Comparison of ENCODE assay signal across 19 cellular contexts in the genomic region with DNA sequence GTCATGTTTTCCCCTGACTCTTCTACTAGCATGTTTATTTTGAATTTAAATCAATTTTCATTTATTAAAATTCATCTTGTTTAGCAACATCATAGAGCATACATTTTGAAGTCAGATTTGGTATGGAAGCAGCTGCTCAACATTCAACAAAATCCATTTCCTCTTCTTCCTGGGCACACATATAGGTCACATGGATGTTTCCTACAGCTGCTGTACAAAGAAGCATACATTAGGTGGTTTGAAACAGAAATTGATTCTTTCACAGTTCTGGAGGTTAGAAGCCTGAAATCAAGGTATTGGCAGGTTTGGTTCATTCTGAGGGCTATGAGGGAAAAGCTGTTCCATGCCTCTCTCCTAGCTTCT.
DNase-seq lines count a peak whose midpoint lies in the region; ATAC-seq and TF ChIP-seq lines count a peak whose summit lies in the region.
"Had no signal": no experiment of that assay in that cellular context is flagged by ENCODE, and none has a peak within 500 bp of the region (broad histone marks: within the 10 kb centered on the region; RNA-seq: fewer than 3 reads in every experiment).

No MANE protein-coding gene starts in this region.

- H4K8ac ChIP-seq in neuronal stem cell (ENCODE audit: low read depth, low read length), result no peak overlapping the region

- H3K9me3 ChIP-seq in neuronal stem cell (replicated peaks in 1 of 2; ENCODE audit: control insufficient read depth in 2 of 2, insufficient read depth in 1 of 2, low read depth in 1 of 2, low read length in 2 of 2) (no peaks in the 10 kb centered on the region), A673 (ENCODE audit: low read depth, low read length, poor library complexity, severe bottlenecking) (no peaks in the 10 kb centered on the region)
- H3K9me3 ChIP-seq: gastroesophageal sphincter, mucosa of descending colon, neutrophil, thoracic aorta had no signal

- no peak overlapping the region for H2BK120ac ChIP-seq in neuronal stem cell (ENCODE audit: low read depth, low read length)

- H3K79me1 ChIP-seq in neuronal stem cell (ENCODE audit: low read depth, low read length), result no peaks in the 10 kb centered on the region

- no peak overlapping the region for H3K18ac ChIP-seq in neuronal stem cell (ENCODE audit: low read length)

- ATAC-seq in GM19035 (IDR thresholded peaks at IDR 0.05; ENCODE audit: unreplicated experiment), result peak; percentile 16
- ATAC-seq in HG02759 (IDR thresholded peaks at IDR 0.05; ENCODE audit: unreplicated experiment), result peak; percentile 6
- ATAC-seq in HG03469 (IDR thresholded peaks at IDR 0.05; ENCODE audit: unreplicated experiment), result peak; percentile 13
- ATAC-seq in HG03460 (IDR thresholded peaks at IDR 0.05; ENCODE audit: unreplicated experiment), result no peak
- ATAC-seq: activated CD4-positive, CD25-positive, alpha-beta regulatory T cell treated with anti-CD3 and anti-CD28 coated beads, Interleukin-2, amount 50 U/mL, for 24 hours; activated naive CD8-positive, alpha-beta T cell treated with anti-CD3 and anti-CD28 coated beads, Interleukin-2, amount 50 U/mL, for 24 hours; mucosa of descending colon had no signal

- no peaks in the 10 kb centered on the region for H3K27me3 ChIP-seq in neuronal stem cell (ENCODE audit: control insufficient read depth in 3 of 3, insufficient read depth in 3 of 3, low read depth in 1 of 3, low read length in 3 of 3)
- H3K27me3 ChIP-seq in A673 (replicated peaks; ENCODE audit: insufficient read depth, low read depth, low read length, poor library complexity), result no peaks in the 10 kb centered on the region
- H3K27me3 ChIP-seq: gastroesophageal sphincter, neutrophil had no signal

- H3K27ac ChIP-seq in neuronal stem cell (replicated peaks; ENCODE audit: low read length) (no peak overlapping the region), A673 (ENCODE audit: low read depth, low read length, poor library complexity, severe bottlenecking) (no peak overlapping the region)
- H3K27ac ChIP-seq: gastroesophageal sphincter, neutrophil, PC-9, thoracic aorta had no signal

- no peak overlapping the region for H2BK12ac ChIP-seq in neuronal stem cell (ENCODE audit: low read length)

- H2AFZ ChIP-seq in neuronal stem cell (ENCODE audit: low read length), result peak overlapping the region; percentile 39
- H2AFZ ChIP-seq: PC-9 had no signal

- CTCF ChIA-PET in A673 (lab: Charles Lee), result no interaction called here

- H3K4me2 ChIP-seq in neuronal stem cell (ENCODE audit: insufficient read depth, low read length, poor library complexity, severe bottlenecking), result no peak overlapping the region
- H3K4me2 ChIP-seq: PC-9 had no signal

- no peak overlapping the region for H3K4me3 ChIP-seq in neuronal stem cell (ENCODE audit: low read length in 2 of 2)
- no peak overlapping the region for H3K4me3 ChIP-seq in A673 (ENCODE audit: low read depth, low read length, poor library complexity, severe bottlenecking)
- H3K4me3 ChIP-seq: gastroesophageal sphincter, mucosa of descending colon, PC-9, thoracic aorta had no signal

- H3K4me1 ChIP-seq in neuronal stem cell (ENCODE audit: control insufficient read depth in 2 of 2, insufficient read depth in 1 of 2, low read depth in 1 of 2, low read length in 2 of 2) (peaks cover 2 to 8% of the 10 kb centered on the region in 2 donors), A673 (ENCODE audit: insufficient read depth, low read length, poor library complexity, severe bottlenecking) (peaks cover 25% of the 10 kb centered on the region)
- H3K4me1 ChIP-seq: gastroesophageal sphincter had no signal

- no peak for TF ChIP-seq CTCF in A673 (conservative IDR thresholded peaks at IDR 0.05; ENCODE audit: low read depth, low read length)

- intact Hi-C loops in A673 (cut with micrococcal nuclease; ENCODE audit: unreplicated experiment), result no loop called here

- H3K23ac ChIP-seq in neuronal stem cell (ENCODE audit: low read depth, low read length, poor library complexity), result no peak overlapping the region

- no peaks in the 10 kb centered on the region for H3K36me3 ChIP-seq in neuronal stem cell (replicated peaks in 1 of 2; ENCODE audit: control insufficient read depth in 2 of 2, insufficient read depth in 2 of 2, low read length in 2 of 2)
- H3K36me3 ChIP-seq in A673 (ENCODE audit: insufficient read depth, low read length, poor library complexity, severe bottlenecking), result no peaks in the 10 kb centered on the region
- H3K36me3 ChIP-seq: gastroesophageal sphincter, neutrophil, thoracic aorta had no signal

- no peak overlapping the region for H4K91ac ChIP-seq in neuronal stem cell (ENCODE audit: low read depth, low read length, poor library complexity)

- POLR2A ChIA-PET in A673 (lab: Charles Lee; ENCODE audit: low non-redundant PET), result no interaction called here

- H3K14ac ChIP-seq in neuronal stem cell (ENCODE audit: low read length), result no peak overlapping the region

- no peak for DNase-seq in neuronal stem cell (ENCODE audit: low spot score)
- DNase-seq in A673 (ENCODE audit: low spot score), result no peak
- DNase-seq in AML-193 (lab: John Stamatoyannopoulos, UW), result no peak
- no peak for DNase-seq in cerebellum (ENCODE audit: low spot score)
- DNase-seq: activated naive CD8-positive, alpha-beta T cell treated with anti-CD3 and anti-CD28 coated beads, Interleukin-2, amount 50 U/mL, for 24 hours; DND-41; H9; mucosa of descending colon; NCI-H1105; NCI-H526 treated with DMSO at 0.1 percent for 48 hours; PC-9 had no signal

- H3K9ac ChIP-seq in neuronal stem cell (ENCODE audit: low read depth, low read length, poor library complexity), result no peak overlapping the region

- no peak overlapping the region for H2BK5ac ChIP-seq in neuronal stem cell (ENCODE audit: low read length)

- H2BK15ac ChIP-seq in neuronal stem cell (ENCODE audit: low read length), result no peak overlapping the region

- H2AK5ac ChIP-seq in neuronal stem cell (ENCODE audit: low read depth, low read length), result no peak overlapping the region

- H3K4ac ChIP-seq in neuronal stem cell (ENCODE audit: low read length), result no peak overlapping the region

- no TSS peak for BruUV-seq in A673 (replicated peaks; lab: Mats Ljungman, UMichigan)
